Comparison of ENCODE assay signal across 9 cellular contexts in genomic region chr2:119431976-119432881, GRCh38. TPM values are rescaled to one million over a fixed set of nuclear protein-coding genes. Genes with fewer than 3 reads are reported as not detected.
DNase-seq lines count a peak whose midpoint lies in the region; ATAC-seq, FAIRE-seq and TF ChIP-seq lines count a peak whose summit lies in the region.
"Had no signal": no experiment of that assay in that cellular context is flagged by ENCODE, and none has a peak within 500 bp of the region (broad histone marks: within the 10 kb centered on the region; RNA-seq: fewer than 3 reads in every experiment).

No MANE protein-coding gene starts in this region.

- TF ChIP-seq POLR2A in transverse colon (IDR thresholded peaks at IDR 0.05) = no peak

- no peaks in the 10 kb centered on the region for H3K36me3 ChIP-seq in bronchial epithelial cell (ENCODE audit: control insufficient read depth, insufficient read depth, low read length)
- H3K36me3 ChIP-seq in lower lobe of right lung = peaks cover 5% of the 10 kb centered on the region
- no peaks in the 10 kb centered on the region for H3K36me3 ChIP-seq in transverse colon

- H3K27ac ChIP-seq in lower lobe of right lung = peak overlapping the region; percentile 83
- H3K27ac ChIP-seq in transverse colon = peak overlapping the region; percentile 65 to 88 (median 87)

- TF ChIP-seq CTCF in GM13976 (IDR thresholded peaks at IDR 0.05; ENCODE audit: borderline replicate concordance, control extremely low read depth, extremely low read depth, insufficient read depth, missing control alignments) (no peak), bronchial epithelial cell (IDR thresholded peaks at IDR 0.05; ENCODE audit: insufficient read depth, low read length, severe bottlenecking) (no peak), lower lobe of right lung (IDR thresholded peaks at IDR 0.05) (no peak), transverse colon (IDR thresholded peaks at IDR 0.05) (no peak)

- intact Hi-C loops in lower lobe of right lung (cut with DNase I) (no loop called here), transverse colon (cut with DNase I; ENCODE audit: low total_unique reads) (no loop called here)

- H3K9me3 ChIP-seq in lower lobe of right lung = no peaks in the 10 kb centered on the region
- H3K9me3 ChIP-seq in transverse colon = no peaks in the 10 kb centered on the region

- WGBS in transverse colon (ENCODE audit: low coverage in 1 of 2), 2 donors = 23% methylated on average over 44 of the region's 53 CpGs; no CpG with 5 or more reads in 1 of the 2 donors

- peak; percentile 46 to 58 for ATAC-seq in lower lobe of right lung

- in situ Hi-C loops in GM13976 (cut with MboI; ENCODE audit: low sequenced_read_pairs, unreplicated experiment) (no loop called here), transverse colon (cut with MboI; ENCODE audit: low pct_ligation_motif_present in 1 of 4, low pct_unique_long_range_greater_than_20kb in 1 of 4, low sequenced_read_pairs in 3 of 4) (no loop called here)

- peaks cover 17% of the 10 kb centered on the region for H3K27me3 ChIP-seq in bronchial epithelial cell (ENCODE audit: control insufficient read depth, insufficient read depth, low read length)
- H3K27me3 ChIP-seq in lower lobe of right lung (ENCODE audit: low read depth) = no peaks in the 10 kb centered on the region
- no peaks in the 10 kb centered on the region for H3K27me3 ChIP-seq in transverse colon

- H3K4me3 ChIP-seq in bronchial epithelial cell (ENCODE audit: low read depth, low read length) (peak overlapping the region; percentile 23), lower lobe of right lung (peak overlapping the region; percentile 77), transverse colon (peak overlapping the region; percentile 48 to 68 (median 56))

- TF ChIP-seq EP300 in transverse colon (IDR thresholded peaks at IDR 0.05; ENCODE audit: low read depth) = no peak

- H3K4me1 ChIP-seq in lower lobe of right lung (peaks cover 81% of the 10 kb centered on the region), transverse colon (peaks cover 0 to 73% (median 45%) of the 10 kb centered on the region in 4 donors)

- FAIRE-seq in bronchial epithelial cell (lab: Jason Lieb, UNC) = no peak

- DNase-seq in GM13976 (ENCODE audit: low spot score) = peak; percentile 31
- peak; percentile 41 for DNase-seq in HT1080 (ENCODE audit: low read depth)
- no peak for DNase-seq in bronchial epithelial cell (ENCODE audit: low read depth)
- peak; percentile 71 for DNase-seq in lower lobe of right lung
- peak; percentile 50 for DNase-seq in transverse colon
- no peak for DNase-seq in cerebellar nuclear complex (lab: John Stamatoyannopoulos, UW)
- no peak for DNase-seq in RPMI8226
- no peak for DNase-seq in effector CD8-positive, alpha-beta T cell (lab: John Stamatoyannopoulos, UW)

RNA-seq across cellular contexts. Expression of gene TMEM37, which starts 0.6 kb away (rescaled TPM):
- total RNA-seq in HT1080 (2014; rRNA removed; shearing (Covaris generic)) = 0.24 and 0.27 TPM in 2 replicates
- polyA plus RNA-seq in HT1080 (2015; cell fraction: cytosol; rRNA removed) = 0.58 and 1.8 TPM in 2 replicates
- polyA plus RNA-seq in HT1080 (2015; cell fraction: nucleus; rRNA removed) = 0.24 TPM in 1 of 2 replicates, not detected in the other
- 0.26 TPM in 1 of 2 replicates, not detected in the other for total RNA-seq in bronchial epithelial cell
- total RNA-seq in lower lobe of right lung = 21.7 TPM
- 100 to 1,000 TPM in 3 of 4 donors, 10 to 100 TPM in 1; 18.7 to 210 (median 157) TPM for total RNA-seq in transverse colon
- total RNA-seq: T-helper 2 cell treated with Interferon-gamma antibody and Interleukin-4, amounts not matched to agents 100 ng/mL and 5 ng/mL, for 36 hours had no signal

Comparison
In these comparisons a context has a peak if more than half of its experiments do, and no peak if none do; other contexts are left out.
1. DNase-seq: peak in GM13976 (single experiment), HT1080 (single experiment), lower lobe of right lung (single experiment) and transverse colon (single experiment); none in bronchial epithelial cell (single experiment), cerebellar nuclear complex (0 of 2), RPMI8226 (single experiment) and effector CD8-positive, alpha-beta T cell (single experiment).
2. H3K4me3 ChIP-seq: peak in every context shown above with its lines; median percentile 77 in lower lobe of right lung; 56 in transverse colon; 23 in bronchial epithelial cell.
3. RNA of gene TMEM37, which starts 0.6 kb away (total RNA-seq): 18.7 to 210 TPM in transverse colon and 21.7 TPM in lower lobe of right lung (single experiment); 0.24 to 0.27 TPM in HT1080 and 0.26 TPM in bronchial epithelial cell; every median in the first group is over 10 times any median in the second.